ENCODE assay signal across 8 cellular contexts in the genomic region with DNA sequence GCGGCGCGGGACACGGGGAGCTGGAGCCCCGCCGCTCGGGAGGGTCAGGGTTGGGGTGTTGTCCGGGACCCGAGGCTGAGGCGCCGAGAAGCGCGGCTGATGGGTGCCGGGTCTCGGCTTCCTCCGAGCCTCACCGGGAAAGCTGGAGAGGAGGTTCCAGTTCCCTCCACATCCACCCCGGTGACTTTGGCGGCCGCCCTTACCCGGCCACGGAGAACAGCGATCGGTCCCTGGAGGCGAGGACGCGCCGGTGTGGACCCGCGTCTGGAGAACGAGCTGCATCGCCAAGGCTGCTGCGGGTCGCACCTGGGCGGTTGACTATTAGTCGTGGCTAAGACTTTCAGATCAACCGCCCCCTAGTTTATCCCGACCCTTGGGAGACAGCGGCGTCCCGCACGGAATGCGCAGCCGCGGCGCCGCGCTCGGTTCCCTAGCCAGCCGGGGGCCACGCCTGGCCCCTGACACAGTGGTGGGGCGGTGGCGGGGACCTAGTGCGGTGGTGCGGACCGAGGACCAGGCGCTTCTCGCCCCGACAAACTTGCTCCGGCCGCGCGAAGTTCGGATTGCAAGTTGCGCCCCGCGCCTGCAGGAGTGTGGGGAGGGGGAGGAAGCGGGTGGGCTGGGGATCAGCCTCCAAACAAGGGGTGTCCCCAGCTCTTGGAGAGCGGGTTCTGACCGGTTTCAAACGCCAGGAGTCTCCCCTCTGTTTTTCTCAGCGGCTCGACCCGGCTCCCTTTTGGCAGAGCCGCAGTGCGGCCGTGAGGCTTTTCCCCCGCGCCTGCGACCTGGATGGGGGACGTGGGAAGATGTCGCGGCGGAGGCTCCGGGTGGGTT. TPM values are rescaled to one million over a fixed set of nuclear protein-coding genes. Genes with fewer than 3 reads are reported as not detected.
A peak's percentile ranks its signal among the peaks of the same experiment; 100 is the strongest.
DNase-seq lines count a peak whose midpoint lies in the region; ATAC-seq and TF ChIP-seq lines count a peak whose summit lies in the region.

No MANE protein-coding gene starts in this region.

- no peaks in the 10 kb centered on the region for H3K9me2 ChIP-seq in SK-N-SH

- TF ChIP-seq CTCF in SK-N-SH (IDR thresholded peaks at IDR 0.05) (no peak), testis (IDR thresholded peaks at IDR 0.05) (no peak)

- peak overlapping the region; percentile 51; the same call in 1 of the 2 replicates for H2AFZ ChIP-seq in SK-N-SH (ENCODE audit: low read depth)

- H3K4me3 ChIP-seq in BLaER1 treated with 17β-estradiol and CSF1 and Interleukin-3, amounts not matched to agents 10 nM and 100 nM: peak overlapping the region; percentile 51 to 74 (median 66)
- H3K4me3 ChIP-seq in SK-N-SH (ENCODE audit: low read depth in 2 of 2, low read length in 1 of 2) (peak overlapping the region; percentile 55 to 63), ectodermal cell (ENCODE audit: insufficient read depth, low read depth, low read length) (peak overlapping the region; percentile 68), testis (peak overlapping the region; percentile 60 to 63)

- H3F3A ChIP-seq in SK-N-SH (replicated peaks; ENCODE audit: insufficient read depth): no peaks in the 10 kb centered on the region

- intact Hi-C loops in testis (cut with DNase I; ENCODE audit: low total_unique reads): no loop called here

- CTCF ChIA-PET in SK-N-SH (lab: Yijun Ruan, JAX): interaction anchor here (0.6 to 1.7 kb wide), 7 partner anchors 13 to 526 kb away, joined by 3 to 7 read pairs (median 3); no protein-coding TSS in a partner anchor

- peaks cover 80 to 92% (median 84%) of the 10 kb centered on the region in 11 experiments for H3K27me3 ChIP-seq in BLaER1 treated with 17β-estradiol and CSF1 and Interleukin-3, amounts not matched to agents 10 nM and 100 nM
- H3K27me3 ChIP-seq in SK-N-SH (ENCODE audit: insufficient read depth) (peaks cover 34% of the 10 kb centered on the region), ectodermal cell (ENCODE audit: control insufficient read depth, insufficient read depth, low read length, poor library complexity, severe bottlenecking) (peaks cover 57% of the 10 kb centered on the region), testis (no peaks in the 10 kb centered on the region)

- H4K20me1 ChIP-seq in BLaER1 treated with 17β-estradiol and CSF1 and Interleukin-3, amounts not matched to agents 10 nM and 100 nM: peaks cover 0 to 45% (median 25%) of the 10 kb centered on the region in 11 experiments; a peak in 18 of 22 replicates
- H4K20me1 ChIP-seq in SK-N-SH (ENCODE audit: insufficient read depth): no peaks in the 10 kb centered on the region

- no peak overlapping the region for H3K27ac ChIP-seq in BLaER1 treated with 17β-estradiol and CSF1 and Interleukin-3, amounts not matched to agents 10 nM and 100 nM
- no peak overlapping the region for H3K27ac ChIP-seq in SK-N-SH (ENCODE audit: low read depth in 2 of 2, low read length in 1 of 2)
- H3K27ac ChIP-seq in ectodermal cell (ENCODE audit: insufficient read depth, low read depth, low read length, poor library complexity, severe bottlenecking): no peak overlapping the region
- peak overlapping the region in 1 of 2 donors; percentile 19 for H3K27ac ChIP-seq in testis

- POLR2A ChIA-PET in SK-N-SH (lab: Yijun Ruan, JAX): no interaction called here

- ATAC-seq in GM19351 (IDR thresholded peaks at IDR 0.05; ENCODE audit: unreplicated experiment) (peak; percentile 34), GM19324 (IDR thresholded peaks at IDR 0.05; ENCODE audit: low FRiP score, unreplicated experiment) (no peak), HG03469 (IDR thresholded peaks at IDR 0.05; ENCODE audit: unreplicated experiment) (no peak)

- no peak for TF ChIP-seq EP300 in SK-N-SH (IDR thresholded peaks at IDR 0.05; ENCODE audit: borderline replicate concordance in 1 of 2, low read depth in 1 of 2, low read length in 1 of 2)

- H3K9ac ChIP-seq in BLaER1 treated with 17β-estradiol and CSF1 and Interleukin-3, amounts not matched to agents 10 nM and 100 nM: peak overlapping the region; percentile 14 to 55 (median 41); a peak in 16 of 22 replicates
- H3K9ac ChIP-seq in SK-N-SH: no peak overlapping the region

- WGBS in SK-N-SH (ENCODE audit: low lambda C conversion rate): 2% methylated on average over 31 of the region's 85 CpGs
- WGBS in ectodermal cell, 2 experiments: 0% methylated on average over 85 of the region's 85 CpGs
- WGBS in testis, 2 donors: 1% methylated on average over 37 to 85 of the region's 85 CpGs

- peak; percentile 81 for DNase-seq in SK-N-SH
- DNase-seq in lung microvascular endothelial cell (ENCODE audit: low read depth in 2 of 2): peak; percentile 22 to 38
- peak; percentile 23 for DNase-seq in testis

- 0 out of 22 replicates have a peak, but pooled peaks cover 0 to 7% (median 0%) of the 10 kb centered on the region in 11 experiments for H3K36me3 ChIP-seq in BLaER1 treated with 17β-estradiol and CSF1 and Interleukin-3, amounts not matched to agents 10 nM and 100 nM
- H3K36me3 ChIP-seq in SK-N-SH (replicated peaks in 1 of 2; ENCODE audit: control insufficient read depth in 1 of 2, insufficient read depth in 2 of 2, low read length in 1 of 2) (no peaks in the 10 kb centered on the region), ectodermal cell (ENCODE audit: control insufficient read depth, insufficient read depth, low read length) (no peaks in the 10 kb centered on the region), testis (ENCODE audit: low read depth, missing control alignments) (no peaks in the 10 kb centered on the region)

- H3K79me2 ChIP-seq in SK-N-SH (ENCODE audit: insufficient read depth): no peaks in the 10 kb centered on the region

- H3K9me3 ChIP-seq in BLaER1 treated with 17β-estradiol and CSF1 and Interleukin-3, amounts not matched to agents 10 nM and 100 nM (replicated peaks in 1 of 11): peaks cover 0 to 18% (median 8%) of the 10 kb centered on the region in 11 experiments; a peak in 8 of 22 replicates
- no peaks in the 10 kb centered on the region for H3K9me3 ChIP-seq in SK-N-SH
- no peaks in the 10 kb centered on the region for H3K9me3 ChIP-seq in ectodermal cell (ENCODE audit: control insufficient read depth, low read length)
- no peaks in the 10 kb centered on the region for H3K9me3 ChIP-seq in testis

- TF ChIP-seq POLR2A in testis (IDR thresholded peaks at IDR 0.05): no peak

- no peak for TF ChIP-seq RAD21 in SK-N-SH (IDR thresholded peaks at IDR 0.05; ENCODE audit: low read length)

- peaks cover 11 to 34% (median 30%) of the 10 kb centered on the region in 10 experiments for H3K4me1 ChIP-seq in BLaER1 treated with 17β-estradiol and CSF1 and Interleukin-3, amounts not matched to agents 10 nM and 100 nM
- H3K4me1 ChIP-seq in SK-N-SH (ENCODE audit: control insufficient read depth in 1 of 2, insufficient read depth in 2 of 2, low read depth in 1 of 2, low read length in 1 of 2) (peaks cover 0 to 5% of the 10 kb centered on the region in 2 experiments; a peak in 1 of 4 replicates), ectodermal cell (ENCODE audit: control insufficient read depth, insufficient read depth, low read length) (no peaks in the 10 kb centered on the region), testis (peaks cover 4% of the 10 kb centered on the region)

- H3K4me2 ChIP-seq in BLaER1 treated with 17β-estradiol and CSF1 and Interleukin-3, amounts not matched to agents 10 nM and 100 nM: peak overlapping the region; percentile 90 to 100 (median 97)
- peak overlapping the region; percentile 90 for H3K4me2 ChIP-seq in SK-N-SH

TF ChIP-seq in SK-N-SH, 30 proteins besides CTCF, POLR2A, EP300 and RAD21:
- TF ChIP-seq POLR2AphosphoS5 (IDR thresholded peaks at IDR 0.05; ENCODE audit: low read depth, low read length) (no peak), ZBTB33 (IDR thresholded peaks at IDR 0.05; ENCODE audit: borderline replicate concordance, low read depth) (no peak)

RNA-seq across cellular contexts. Expression of gene FHDC1, which starts 0.5 kb away (rescaled TPM):
- polyA plus RNA-seq in SK-N-SH (2012; rRNA removed) (0.02 and 0.03 TPM in 2 replicates), testis (ENCODE audit: insufficient read depth, low read depth, low replicate concordance) (2.9 TPM)
- 0.01 TPM in 2 replicates for polyA plus RNA-seq in SK-N-SH (2012; cell fraction: cytosol; rRNA removed)
- polyA plus RNA-seq in SK-N-SH (2012; cell fraction: nucleus; rRNA removed): 0.12 and 0.16 TPM in 2 replicates
- polyA plus RNA-seq in ectodermal cell (2013, experiment 1 of 4): 6.6 TPM
- 7.7 TPM for polyA plus RNA-seq in ectodermal cell (2013, experiment 2 of 4)
- 4.6 TPM for polyA plus RNA-seq in ectodermal cell (2013, experiment 3 of 4)
- polyA plus RNA-seq in ectodermal cell (2013, experiment 4 of 4): 4.3 TPM
- total RNA-seq in lung microvascular endothelial cell (0.22 and 0.60 TPM in 2 replicates), testis (1 to 10 TPM; 3.8 to 4.2 TPM)

Comparison
In these comparisons a context has a peak if more than half of its experiments do, and no peak if none do; other contexts are left out.
1. DNase-seq: peak in every context shown above with its lines; median percentile 81 in SK-N-SH; 30 in lung microvascular endothelial cell; 23 in testis.